Comparison of ENCODE assay signal across 1 cellular context in the genomic region with DNA sequence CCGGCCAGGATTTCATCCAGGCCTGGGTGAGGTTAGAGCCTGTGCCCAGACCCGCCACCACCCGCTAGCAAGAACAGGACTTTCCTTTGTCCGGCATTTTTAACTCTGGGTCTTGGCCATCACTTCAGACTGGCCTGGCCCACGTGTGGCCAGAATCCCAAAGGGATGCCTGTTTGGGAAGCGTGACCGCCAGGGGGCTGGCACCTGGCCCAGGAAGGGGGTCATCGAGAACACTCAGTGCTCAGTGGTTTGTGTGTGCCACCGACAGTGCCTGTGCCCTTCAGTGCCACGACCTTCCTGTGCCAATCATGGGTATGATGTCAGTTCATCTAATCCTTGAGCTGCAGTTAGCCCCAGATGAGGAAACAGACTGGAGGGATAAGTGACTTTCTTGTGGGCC.
TF ChIP-seq lines count a peak whose summit lies in the region.

No MANE protein-coding gene starts in this region.

TF ChIP-seq in HepG2, 621 proteins besides CTCF, POLR2A, EP300 and RAD21 (continued from another document):
- TF ChIP-seq ZHX2 (IDR thresholded peaks at IDR 0.05; ENCODE audit: low read depth) (no peak), ZHX2 (CRISPR knock-in tag; IDR thresholded peaks at IDR 0.05; ENCODE audit: borderline replicate concordance) (no peak), PPARG (CRISPR knock-in tag; conservative IDR thresholded peaks at IDR 0.05) (no peak), ARHGAP35 (CRISPR knock-in tag; IDR thresholded peaks at IDR 0.05; ENCODE audit: borderline replicate concordance) (no peak), TCF7 (IDR thresholded peaks at IDR 0.05; ENCODE audit: low read depth) (no peak), HCFC1 (IDR thresholded peaks at IDR 0.05; ENCODE audit: low read depth, low read length) (no peak), ZNF646 (CRISPR knock-in tag; IDR thresholded peaks at IDR 0.05) (no peak), KMT2A (CRISPR knock-in tag; IDR thresholded peaks at IDR 0.05) (no peak)
- TF ChIP-seq, protein P1, sequence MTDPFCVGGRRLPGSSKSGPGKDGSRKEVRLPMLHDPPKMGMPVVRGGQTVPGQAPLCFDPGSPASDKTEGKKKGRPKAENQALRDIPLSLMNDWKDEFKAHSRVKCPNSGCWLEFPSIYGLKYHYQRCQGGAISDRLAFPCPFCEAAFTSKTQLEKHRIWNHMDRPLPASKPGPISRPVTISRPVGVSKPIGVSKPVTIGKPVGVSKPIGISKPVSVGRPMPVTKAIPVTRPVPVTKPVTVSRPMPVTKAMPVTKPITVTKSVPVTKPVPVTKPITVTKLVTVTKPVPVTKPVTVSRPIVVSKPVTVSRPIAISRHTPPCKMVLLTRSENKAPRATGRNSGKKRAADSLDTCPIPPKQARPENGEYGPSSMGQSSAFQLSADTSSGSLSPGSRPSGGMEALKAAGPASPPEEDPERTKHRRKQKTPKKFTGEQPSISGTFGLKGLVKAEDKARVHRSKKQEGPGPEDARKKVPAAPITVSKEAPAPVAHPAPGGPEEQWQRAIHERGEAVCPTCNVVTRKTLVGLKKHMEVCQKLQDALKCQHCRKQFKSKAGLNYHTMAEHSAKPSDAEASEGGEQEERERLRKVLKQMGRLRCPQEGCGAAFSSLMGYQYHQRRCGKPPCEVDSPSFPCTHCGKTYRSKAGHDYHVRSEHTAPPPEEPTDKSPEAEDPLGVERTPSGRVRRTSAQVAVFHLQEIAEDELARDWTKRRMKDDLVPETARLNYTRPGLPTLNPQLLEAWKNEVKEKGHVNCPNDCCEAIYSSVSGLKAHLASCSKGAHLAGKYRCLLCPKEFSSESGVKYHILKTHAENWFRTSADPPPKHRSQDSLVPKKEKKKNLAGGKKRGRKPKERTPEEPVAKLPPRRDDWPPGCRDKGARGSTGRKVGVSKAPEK (CRISPR knock-in tag; IDR thresholded peaks at IDR 0.05; ENCODE audit: borderline replicate concordance): no peak
- TF ChIP-seq, protein P2, sequence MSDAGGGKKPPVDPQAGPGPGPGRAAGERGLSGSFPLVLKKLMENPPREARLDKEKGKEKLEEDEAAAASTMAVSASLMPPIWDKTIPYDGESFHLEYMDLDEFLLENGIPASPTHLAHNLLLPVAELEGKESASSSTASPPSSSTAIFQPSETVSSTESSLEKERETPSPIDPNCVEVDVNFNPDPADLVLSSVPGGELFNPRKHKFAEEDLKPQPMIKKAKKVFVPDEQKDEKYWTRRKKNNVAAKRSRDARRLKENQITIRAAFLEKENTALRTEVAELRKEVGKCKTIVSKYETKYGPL (CRISPR knock-in tag; IDR thresholded peaks at IDR 0.05): no peak
